8 cellular contexts compared by ENCODE assay signal in genomic region chr5:139696894-139697658, GRCh38. TPM values are rescaled to one million over a fixed set of nuclear protein-coding genes. Genes with fewer than 3 reads are reported as not detected.
DNase-seq lines count a peak whose midpoint lies in the region; ATAC-seq and TF ChIP-seq lines count a peak whose summit lies in the region.

No MANE protein-coding gene starts in this region.

- H3K4me3 Mint-ChIP-seq in CD4-positive, alpha-beta T cell: peak overlapping the region; percentile 83
- peak overlapping the region; percentile 48 for H3K4me3 Mint-ChIP-seq in activated CD8-positive, alpha-beta T cell treated with anti-CD3 and anti-CD28 coated beads, Interleukin-2, amount 10 ng/mL, durations not matched to agents 7 days and 5 days
- H3K4me3 Mint-ChIP-seq in natural killer cell treated with Interleukin-12 subunit alpha and Interleukin-12 subunit beta and Interleukin-15 and Interleukin-18, amount 100 ng/mL, for 72 hours: peak overlapping the region; percentile 81

- intact Hi-C loops in CD4-positive, alpha-beta T cell (cut with DNase I, micrococcal nuclease): loop anchor here in 1 of 2 experiments (10.0 kb wide), 1 partner anchor 182 kb away; no protein-coding TSS in a partner anchor
- intact Hi-C loops in aorta (cut with DNase I): loop anchor here (2.0 to 5.0 kb wide), 4 partner anchors 40 to 65 kb away; no protein-coding TSS in a partner anchor

- peak in 1 of 10 experiments; percentile 5 for DNase-seq in CD4-positive, alpha-beta T cell
- DNase-seq in activated CD8-positive, alpha-beta T cell treated with anti-CD3 and anti-CD28 coated beads, Interleukin-2, amount 10 ng/mL, durations not matched to agents 7 days and 5 days: peak; percentile 57
- peak; percentile 81 for DNase-seq in fibroblast of mammary gland (ENCODE audit: low read depth)
- no peak for DNase-seq in natural killer cell treated with Interleukin-12 subunit alpha and Interleukin-12 subunit beta and Interleukin-15 and Interleukin-18, amount 100 ng/mL, for 72 hours (ENCODE audit: low spot score)
- peak; percentile 92 to 93 for DNase-seq in aorta
- DNase-seq in COLO829 (ENCODE audit: low spot score): no peak

- CTCF ChIA-PET in CD4-positive, alpha-beta T cell (lab: Charles Lee): no interaction called here
- CTCF ChIA-PET in activated CD8-positive, alpha-beta T cell treated with anti-CD3 and anti-CD28 coated beads, Interleukin-2, amount 10 ng/mL, durations not matched to agents 7 days and 5 days (lab: Charles Lee): interaction anchor here (0.8 to 1.2 kb wide), 4 partner anchors 16 to 69 kb away, joined by 3 to 4 read pairs (median 3); no protein-coding TSS in a partner anchor

- no peaks in the 10 kb centered on the region for H3K4me1 ChIP-seq in aorta (ENCODE audit: control insufficient read depth in 1 of 2, insufficient read depth in 2 of 2, low read length in 2 of 2)

- H3K36me3 ChIP-seq in aorta (ENCODE audit: control insufficient read depth in 1 of 2, insufficient read depth in 2 of 2, low read length in 1 of 2): no peaks in the 10 kb centered on the region

- ATAC-seq in CD4-positive, alpha-beta T cell (ENCODE audit: poor library complexity): peak; percentile 62
- ATAC-seq in HG02884 (IDR thresholded peaks at IDR 0.05; ENCODE audit: unreplicated experiment) (peak; percentile 46), aorta (ENCODE audit: low FRiP score) (peak; percentile 87), HG03095 (IDR thresholded peaks at IDR 0.05; ENCODE audit: unreplicated experiment) (no peak)
- ATAC-seq in activated CD8-positive, alpha-beta T cell treated with anti-CD3 and anti-CD28 coated beads, Interleukin-2, amount 10 ng/mL, durations not matched to agents 7 days and 5 days: peak; percentile 60
- peak; percentile 48 to 63 for ATAC-seq in natural killer cell treated with Interleukin-12 subunit alpha and Interleukin-12 subunit beta and Interleukin-15 and Interleukin-18, amount 100 ng/mL, for 72 hours

- no peak overlapping the region for H3K27ac ChIP-seq in CD4-positive, alpha-beta T cell (ENCODE audit: low read depth, low read length)
- H3K27ac ChIP-seq in aorta (ENCODE audit: low read depth in 1 of 2, low read length in 2 of 2): peak overlapping the region; percentile 60 to 74

- POLR2A ChIA-PET in CD4-positive, alpha-beta T cell (lab: Charles Lee): interaction anchor here (1.2 kb wide), 1 partner anchor 13 kb away, joined by 3 read pairs; no protein-coding TSS in a partner anchor
- POLR2A ChIA-PET in activated CD8-positive, alpha-beta T cell treated with anti-CD3 and anti-CD28 coated beads, Interleukin-2, amount 10 ng/mL, durations not matched to agents 7 days and 5 days (lab: Charles Lee): no interaction called here

- H3K27ac Mint-ChIP-seq in CD4-positive, alpha-beta T cell: no peak overlapping the region
- H3K27ac Mint-ChIP-seq in activated CD8-positive, alpha-beta T cell treated with anti-CD3 and anti-CD28 coated beads, Interleukin-2, amount 10 ng/mL, durations not matched to agents 7 days and 5 days: peak overlapping the region; percentile 69
- H3K27ac Mint-ChIP-seq in natural killer cell treated with Interleukin-12 subunit alpha and Interleukin-12 subunit beta and Interleukin-15 and Interleukin-18, amount 100 ng/mL, for 72 hours: peak overlapping the region; percentile 46 to 84

- TF ChIP-seq CTCF in CD4-positive, alpha-beta T cell (IDR thresholded peaks at IDR 0.05): no peak
- TF ChIP-seq CTCF in fibroblast of mammary gland (conservative IDR thresholded peaks at IDR 0.05; ENCODE audit: control insufficient read depth, insufficient read depth, low read depth, low read length): no peak

- H3K4me1 Mint-ChIP-seq in CD4-positive, alpha-beta T cell (ENCODE audit: low read depth): peaks cover 36% of the 10 kb centered on the region
- H3K4me1 Mint-ChIP-seq in activated CD8-positive, alpha-beta T cell treated with anti-CD3 and anti-CD28 coated beads, Interleukin-2, amount 10 ng/mL, durations not matched to agents 7 days and 5 days (ENCODE audit: low read depth): peaks cover 50% of the 10 kb centered on the region
- H3K4me1 Mint-ChIP-seq in natural killer cell treated with Interleukin-12 subunit alpha and Interleukin-12 subunit beta and Interleukin-15 and Interleukin-18, amount 100 ng/mL, for 72 hours (ENCODE audit: low read depth in 2 of 2): peaks cover 25 to 32% of the 10 kb centered on the region in 2 donors

- H3K36me3 Mint-ChIP-seq in CD4-positive, alpha-beta T cell (ENCODE audit: low read depth): no peaks in the 10 kb centered on the region
- no peaks in the 10 kb centered on the region for H3K36me3 Mint-ChIP-seq in activated CD8-positive, alpha-beta T cell treated with anti-CD3 and anti-CD28 coated beads, Interleukin-2, amount 10 ng/mL, durations not matched to agents 7 days and 5 days (ENCODE audit: low read depth)
- no peaks in the 10 kb centered on the region for H3K36me3 Mint-ChIP-seq in natural killer cell treated with Interleukin-12 subunit alpha and Interleukin-12 subunit beta and Interleukin-15 and Interleukin-18, amount 100 ng/mL, for 72 hours

- H3K9me3 ChIP-seq in CD4-positive, alpha-beta T cell (ENCODE audit: control insufficient read depth, low read length): no peaks in the 10 kb centered on the region
- H3K9me3 ChIP-seq in aorta (ENCODE audit: control insufficient read depth, low read length): no peaks in the 10 kb centered on the region

- 0 to 1% methylated on average over 35 to 55 of the region's 55 CpGs for WGBS in aorta, 2 donors

- H3K4me3 ChIP-seq in fibroblast of mammary gland (ENCODE audit: control insufficient read depth, low read depth, low read length) (peak overlapping the region; percentile 37), aorta (ENCODE audit: low read length in 2 of 2) (peak overlapping the region; percentile 1 to 2)

- H3K27me3 ChIP-seq in CD4-positive, alpha-beta T cell (ENCODE audit: control insufficient read depth, insufficient read depth, low read length): peaks cover 21% of the 10 kb centered on the region
- H3K27me3 ChIP-seq in aorta (ENCODE audit: control insufficient read depth in 1 of 2, insufficient read depth in 2 of 2, low read length in 1 of 2): no peaks in the 10 kb centered on the region

- peaks cover 42% of the 10 kb centered on the region for H3K27me3 Mint-ChIP-seq in CD4-positive, alpha-beta T cell
- H3K27me3 Mint-ChIP-seq in activated CD8-positive, alpha-beta T cell treated with anti-CD3 and anti-CD28 coated beads, Interleukin-2, amount 10 ng/mL, durations not matched to agents 7 days and 5 days (ENCODE audit: low read depth): peaks cover 8% of the 10 kb centered on the region
- H3K27me3 Mint-ChIP-seq in natural killer cell treated with Interleukin-12 subunit alpha and Interleukin-12 subunit beta and Interleukin-15 and Interleukin-18, amount 100 ng/mL, for 72 hours: no peaks in the 10 kb centered on the region

- no peaks in the 10 kb centered on the region for H3K9me3 Mint-ChIP-seq in CD4-positive, alpha-beta T cell
- H3K9me3 Mint-ChIP-seq in activated CD8-positive, alpha-beta T cell treated with anti-CD3 and anti-CD28 coated beads, Interleukin-2, amount 10 ng/mL, durations not matched to agents 7 days and 5 days (ENCODE audit: insufficient read depth): no peaks in the 10 kb centered on the region
- no peaks in the 10 kb centered on the region for H3K9me3 Mint-ChIP-seq in natural killer cell treated with Interleukin-12 subunit alpha and Interleukin-12 subunit beta and Interleukin-15 and Interleukin-18, amount 100 ng/mL, for 72 hours

RNA-seq across cellular contexts. Expression of gene CXXC5, which starts 48.9 kb away (rescaled TPM):
- total RNA-seq in CD4-positive, alpha-beta T cell: 1 to 10 TPM; 1.9 to 2.7 TPM
- 1 to 10 TPM; 1.2 to 2.0 TPM for total RNA-seq in activated CD8-positive, alpha-beta T cell treated with anti-CD3 and anti-CD28 coated beads, Interleukin-2, amount 10 ng/mL, durations not matched to agents 7 days and 5 days
- 1 to 10 TPM; 4.7 to 9.0 TPM for total RNA-seq in natural killer cell treated with Interleukin-12 subunit alpha and Interleukin-12 subunit beta and Interleukin-15 and Interleukin-18, amount 100 ng/mL, for 72 hours
- total RNA-seq in aorta: 10 to 100 TPM; 40.0 to 75.8 TPM
- 10 to 100 TPM; 21.2 to 31.5 TPM for polyA plus RNA-seq in aorta

Comparison
In these comparisons a context has a peak if more than half of its experiments do, and no peak if none do; other contexts are left out.
1. DNase-seq: peak in activated CD8-positive, alpha-beta T cell treated with anti-CD3 and anti-CD28 coated beads, Interleukin-2, amount 10 ng/mL, durations not matched to agents 7 days and 5 days (single experiment), fibroblast of mammary gland (single experiment) and aorta (2 of 2); none in natural killer cell treated with Interleukin-12 subunit alpha and Interleukin-12 subunit beta and Interleukin-15 and Interleukin-18, amount 100 ng/mL, for 72 hours (single experiment) and COLO829 (single experiment).
2. RNA of gene CXXC5, which starts 48.9 kb away (total RNA-seq): 40.0 to 75.8 TPM in aorta; 4.7 to 9.0 TPM in natural killer cell treated with Interleukin-12 subunit alpha and Interleukin-12 subunit beta and Interleukin-15 and Interleukin-18, amount 100 ng/mL, for 72 hours, 1.9 to 2.7 TPM in CD4-positive, alpha-beta T cell and 1.2 to 2.0 TPM in activated CD8-positive, alpha-beta T cell treated with anti-CD3 and anti-CD28 coated beads, Interleukin-2, amount 10 ng/mL, durations not matched to agents 7 days and 5 days; every median in the first group is over 4 times any median in the second.
3. Peak in every context shown above with its lines, with median percentiles within 50 percentile points of each other: H3K4me3 Mint-ChIP-seq.